Comparison of ENCODE assay signal across 8 cellular contexts in the genomic region with DNA sequence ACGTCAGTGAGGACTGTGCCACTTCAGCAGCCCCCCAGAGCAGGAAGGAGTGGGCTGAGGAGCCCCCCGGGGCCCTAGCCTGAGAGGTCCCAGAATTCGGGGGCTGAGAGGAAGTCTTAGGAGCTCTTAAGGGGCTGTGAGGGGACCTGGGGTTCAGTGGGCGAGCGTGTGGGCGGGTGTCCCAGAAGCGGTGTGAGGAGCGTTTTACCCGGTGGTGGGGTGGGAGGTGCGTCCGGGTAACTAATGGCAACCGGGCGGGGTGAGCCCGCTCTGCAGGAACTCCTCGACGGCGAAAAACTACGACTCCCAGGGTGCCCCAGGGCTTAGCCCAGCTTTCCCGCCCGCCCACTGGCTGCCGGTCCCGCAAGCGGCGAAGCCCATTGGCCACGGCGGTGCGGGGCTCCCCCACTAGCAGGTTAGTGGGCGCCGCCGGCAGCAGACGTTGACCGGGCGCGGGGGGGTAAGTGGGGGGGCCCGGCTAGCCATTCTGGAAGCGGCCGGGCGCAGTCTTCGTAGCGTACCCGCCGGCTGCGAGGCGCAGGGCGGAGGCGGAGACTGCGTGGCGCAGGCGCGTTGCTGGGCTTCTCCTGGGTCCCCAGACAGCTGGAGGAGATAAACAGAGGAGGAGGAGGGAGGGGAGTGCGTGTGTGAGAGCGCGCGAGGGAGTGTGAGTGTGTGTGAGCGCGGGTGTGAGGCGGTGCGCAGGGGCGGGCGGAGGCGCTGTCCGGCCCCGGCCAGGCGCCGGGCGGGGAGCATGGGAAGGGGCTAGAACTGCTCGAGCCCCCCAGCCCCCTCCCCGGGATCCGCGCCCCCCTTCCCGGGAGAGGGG. TPM values are rescaled to one million over a fixed set of nuclear protein-coding genes. Genes with fewer than 3 reads are reported as not detected.
DNase-seq lines count a peak whose midpoint lies in the region; ATAC-seq, FAIRE-seq and TF ChIP-seq lines count a peak whose summit lies in the region.

TSS of gene WDTC1 (plus strand) at position 579 of the 829 bp plus-strand sequence. CDS start 26,423 bp downstream, outside the sequence.

- 1 to 2% (median 1%) methylated on average over 41 to 68 of the region's 71 CpGs for WGBS in psoas muscle, 3 donors

- peak within 1 kb of the TSS; percentile 98 for H3K4me3 ChIP-seq in psoas muscle

- no peak for TF ChIP-seq CTCF in psoas muscle (IDR thresholded peaks at IDR 0.05)

- no peaks in the 10 kb centered on the region for H3K27me3 ChIP-seq in psoas muscle (ENCODE audit: insufficient read depth in 3 of 3, low read length in 2 of 3)

- ATAC-seq in GM18499 (IDR thresholded peaks at IDR 0.05; ENCODE audit: insufficient read depth, unreplicated experiment) (peak; percentile 62), HG02943 (IDR thresholded peaks at IDR 0.05; ENCODE audit: low read depth, unreplicated experiment) (peak; percentile 85), left ventricle myocardium superior (peak; percentile 98), psoas muscle (peak; percentile 98 to 99 (median 99))

- no peaks in the 10 kb centered on the region for H3K9me3 ChIP-seq in psoas muscle

- intact Hi-C loops in T-helper 2 cell treated with Interferon-gamma antibody and Interleukin-4, amounts not matched to agents 100 ng/mL and 5 ng/mL, for 36 hours (cut with micrococcal nuclease): loop anchor here (1.0 to 5.0 kb wide), 4 partner anchors 51 to 538 kb away; partner anchors contain the start of genes SLC9A1, STX12 and WASF2
- intact Hi-C loops in left ventricle myocardium superior (cut with micrococcal nuclease) (no loop called here), psoas muscle (cut with DNase I) (no loop called here)

- FAIRE-seq in urothelium cell line (lab: Jason Lieb, UNC): peak; percentile 87

- DNase-seq in NCI-H187 treated with DMSO at 0.1 percent for 48 hours (lab: John Stamatoyannopoulos, UW): peak; percentile 93
- DNase-seq in anterior cingulate cortex (lab: John Stamatoyannopoulos, UW): peak; percentile 80 to 99 (median 98)
- peak; percentile 99 for DNase-seq in left ventricle myocardium superior
- peak; percentile 99 for DNase-seq in psoas muscle
- DNase-seq in urothelium cell line (ENCODE audit: low spot score): peak; percentile 97

- no peaks in the 10 kb centered on the region for H3K36me3 ChIP-seq in psoas muscle (ENCODE audit: insufficient read depth in 1 of 2, low read depth in 1 of 2)

- H3K4me1 ChIP-seq in psoas muscle: peaks cover 27% of the 10 kb centered on the region

- peak within 1 kb of the TSS; percentile 91 for H3K27ac ChIP-seq in psoas muscle

RNA-seq across cellular contexts. Expression of gene WDTC1, which starts in this region (rescaled TPM):
- 24.0 and 24.4 TPM in 2 replicates for total RNA-seq in T-helper 2 cell treated with Interferon-gamma antibody and Interleukin-4, amounts not matched to agents 100 ng/mL and 5 ng/mL, for 36 hours
- total RNA-seq in left ventricle myocardium superior (68.8 TPM), psoas muscle (10 to 100 TPM; 55.6 to 66.1 (median 61.2) TPM)
- 10 to 100 TPM; 10.8 to 55.4 (median 28.1) TPM for polyA plus RNA-seq in psoas muscle

Comparison
In these comparisons a context has a peak if more than half of its experiments do, and no peak if none do; other contexts are left out.
1. Peak in every context shown above with its lines: DNase-seq, ATAC-seq, H3K4me3 ChIP-seq and H3K27ac ChIP-seq.